26 cellular contexts compared by ENCODE assay signal in genomic region chr12:54870617-54871016, GRCh38. TPM values are rescaled to one million over a fixed set of nuclear protein-coding genes. Genes with fewer than 3 reads are reported as not detected.
"Had no signal": no experiment of that assay in that cellular context is flagged by ENCODE, and none has a peak within 500 bp of the region (broad histone marks: within the 10 kb centered on the region; RNA-seq: fewer than 3 reads in every experiment).

No MANE protein-coding gene starts in this region.

- H3K27ac ChIP-seq: breast epithelium, colonic mucosa, dorsolateral prefrontal cortex, heart right ventricle, pancreas, tibial nerve, vagina had no signal

- H3K9me3 ChIP-seq: breast epithelium, colonic mucosa, heart right ventricle, pancreas, tibial nerve, vagina had no signal

- ATAC-seq: activated CD4-positive, alpha-beta T cell treated with anti-CD3 and anti-CD28 coated beads for 36 hours; activated T-cell treated with anti-CD3 and anti-CD28 coated beads, Interleukin-2, amount 50 U/mL, for 72 hours; heart right ventricle; left cardiac atrium; pancreas; right cardiac atrium; stimulated activated naive CD8-positive, alpha-beta T cell treated with anti-CD3 and anti-CD28 coated beads, Interleukin-15, amount 100 ng/mL, for 72 hours had no signal

- H3K4me1 ChIP-seq: breast epithelium, colonic mucosa, heart right ventricle, pancreas, tibial nerve, vagina had no signal

- H3K27me3 ChIP-seq: breast epithelium, colonic mucosa, tibial nerve, vagina had no signal

- H3K36me3 ChIP-seq: breast epithelium, colonic mucosa, heart right ventricle, pancreas, tibial nerve, vagina had no signal

- H3K4me3 ChIP-seq: breast epithelium, colonic mucosa, dorsolateral prefrontal cortex, heart right ventricle, pancreas, tibial nerve, vagina had no signal

- DNase-seq: activated B cell treated with CpG ODN at 0.5 μM for 24 hours; activated CD4-positive, alpha-beta memory T cell treated with anti-CD3 and anti-CD28 coated beads for 36 hours; activated CD4-positive, alpha-beta T cell treated with anti-CD3 and anti-CD28 coated beads for 36 hours; activated effector memory CD4-positive, alpha-beta T cell treated with Interleukin-2 at 50 U/mL for 16 hours; activated naive CD4-positive, alpha-beta T cell treated with anti-CD3 and anti-CD28 coated beads for 36 hours; activated naive CD8-positive, alpha-beta T cell treated with anti-CD3 and anti-CD28 coated beads, Interleukin-2, amount 10 ng/mL, durations not matched to agents 7 days and 5 days; activated T-cell treated with anti-CD3 and anti-CD28 coated beads, Interleukin-2, amount 50 U/mL, for 72 hours; amniotic stem cell; colonic mucosa; dorsolateral prefrontal cortex; heart right ventricle; islet precursor cell; left cardiac atrium; mesenchymal stem cell; nephron progenitor cell; pancreas; right cardiac atrium; stimulated activated CD4-positive, alpha-beta T cell treated with anti-CD3 and anti-CD28 coated beads, Interleukin-12 subunit alpha, Interleukin-12 subunit beta, amount 100 ng/mL, for 4 hours; stimulated activated naive CD8-positive, alpha-beta T cell treated with anti-CD3 and anti-CD28 coated beads, Interleukin-15, amount 100 ng/mL, for 72 hours had no signal

RNA-seq across cellular contexts. Expression of gene MUCL1, which starts 16.3 kb away (rescaled TPM):
- total RNA-seq: activated B cell treated with CpG ODN at 0.5 μM for 24 hours; activated CD4-positive, alpha-beta memory T cell treated with anti-CD3 and anti-CD28 coated beads for 36 hours; activated CD4-positive, alpha-beta T cell treated with anti-CD3 and anti-CD28 coated beads for 36 hours; activated naive CD4-positive, alpha-beta T cell treated with anti-CD3 and anti-CD28 coated beads for 36 hours; activated naive CD8-positive, alpha-beta T cell treated with anti-CD3 and anti-CD28 coated beads, Interleukin-2, amount 10 ng/mL, durations not matched to agents 7 days and 5 days; activated T-cell treated with anti-CD3 and anti-CD28 coated beads, Interleukin-2, amount 50 U/mL, for 72 hours; colonic mucosa; fibroblast of villous mesenchyme; heart right ventricle; left cardiac atrium; mononuclear cell; pancreas; pulmonary artery endothelial cell; skeletal muscle tissue; tibial nerve; vagina had no signal
